12 cellular contexts compared by ENCODE assay signal in genomic region chr1:178973671-178974091, GRCh38. TPM values are rescaled to one million over a fixed set of nuclear protein-coding genes. Genes with fewer than 3 reads are reported as not detected.
DNase-seq lines count a peak whose midpoint lies in the region; ATAC-seq and TF ChIP-seq lines count a peak whose summit lies in the region.
"Had no signal": no experiment of that assay in that cellular context is flagged by ENCODE, and none has a peak within 500 bp of the region (broad histone marks: within the 10 kb centered on the region; RNA-seq: fewer than 3 reads in every experiment).

No MANE protein-coding gene starts in this region.

- no peak overlapping the region; the same call in 1 of the 2 replicates for H3K27ac Mint-ChIP-seq in WTC11
- H3K27ac Mint-ChIP-seq: activated naive CD8-positive, alpha-beta T cell treated with anti-CD3 and anti-CD28 coated beads for 36 hours had no signal

- peaks cover 20% of the 10 kb centered on the region for H3K36me3 Mint-ChIP-seq in WTC11

- peak in 7 of 8 donors; percentile 39 to 88 (median 72) for ATAC-seq in heart right ventricle
- peak; percentile 47 for ATAC-seq in HG03097 (IDR thresholded peaks at IDR 0.05; ENCODE audit: low FRiP score, unreplicated experiment)
- peak; percentile 46 for ATAC-seq in WTC11
- no peak for ATAC-seq in esophagus mucosa
- ATAC-seq: HCT116 had no signal

- no peak overlapping the region for H3K4me3 ChIP-seq in heart right ventricle

- peaks cover 0 to 43% (median 13%) of the 10 kb centered on the region in 11 donors for H3K9me3 ChIP-seq in heart right ventricle

- intact Hi-C loops in heart right ventricle (cut with DNase I): no loop called here
- intact Hi-C loops in cardiac septum (cut with DNase I): no loop called here

- peaks cover 40% of the 10 kb centered on the region for H3K9me3 Mint-ChIP-seq in WTC11

- POLR2A ChIA-PET in WTC11 (lab: Charles Lee): no interaction called here

- no peaks in the 10 kb centered on the region for H3K36me3 ChIP-seq in heart right ventricle

- CTCF ChIA-PET in WTC11 (lab: Charles Lee): interaction anchor here (2.1 kb wide), 1 partner anchor 29 kb away, joined by 16 read pairs; no protein-coding TSS in a partner anchor

- DNase-seq in heart right ventricle: peak in 1 of 2 donors; percentile 39
- no peak for DNase-seq in cardiac septum (ENCODE audit: low spot score)
- DNase-seq in WTC11 (ENCODE audit: low spot score): no peak
- no peak for DNase-seq in glomerular visceral epithelial cell (ENCODE audit: extremely low spot score)
- no peak for DNase-seq in OCI-M1 (lab: John Stamatoyannopoulos, UW)
- DNase-seq in DMS53 treated with DMSO at 0.1 percent for 48 hours (lab: John Stamatoyannopoulos, UW; ENCODE audit: unreplicated experiment): no peak
- DNase-seq: activated naive CD8-positive, alpha-beta T cell treated with anti-CD3 and anti-CD28 coated beads for 36 hours; kidney had no signal

- TF ChIP-seq CTCF in heart right ventricle (IDR thresholded peaks at IDR 0.05): no peak
- TF ChIP-seq CTCF in WTC11 (IDR thresholded peaks at IDR 0.05): no peak

- H3K4me3 Mint-ChIP-seq in WTC11: no peak overlapping the region
- H3K4me3 Mint-ChIP-seq: activated naive CD8-positive, alpha-beta T cell treated with anti-CD3 and anti-CD28 coated beads for 36 hours had no signal

- no peaks in the 10 kb centered on the region for H3K27me3 ChIP-seq in heart right ventricle

- peaks cover 14% of the 10 kb centered on the region for H3K4me1 Mint-ChIP-seq in WTC11

- H3K27ac ChIP-seq in heart right ventricle: no peak overlapping the region
- H3K27ac ChIP-seq: RWPE1 had no signal

- peaks cover 0 to 18% (median 11%) of the 10 kb centered on the region in 9 donors for H3K4me1 ChIP-seq in heart right ventricle

- no peaks in the 10 kb centered on the region; the same call in 1 of the 2 replicates for H3K27me3 Mint-ChIP-seq in WTC11 (ENCODE audit: low read depth)

- 31 to 67% methylated on average over 4 of the region's 4 CpGs for WGBS in heart right ventricle, 2 donors

TF ChIP-seq in WTC11, 78 proteins besides CTCF, POLR2A, EP300 and RAD21 (continues in another document):
- TF ChIP-seq RORB (CRISPR knock-in tag; IDR thresholded peaks at IDR 0.05) (no peak), USF1 (CRISPR knock-in tag; IDR thresholded peaks at IDR 0.05) (no peak), CBFB (CRISPR knock-in tag; IDR thresholded peaks at IDR 0.05; ENCODE audit: low read depth) (no peak), PRDM15 (CRISPR knock-in tag; IDR thresholded peaks at IDR 0.05) (no peak), NR3C1 (CRISPR knock-in tag; conservative IDR thresholded peaks at IDR 0.05; ENCODE audit: low read depth) (no peak), ESRRA (CRISPR knock-in tag; IDR thresholded peaks at IDR 0.05; ENCODE audit: borderline replicate concordance) (no peak), RELA (CRISPR knock-in tag; IDR thresholded peaks at IDR 0.05; ENCODE audit: borderline replicate concordance) (no peak), NFYB (CRISPR knock-in tag; conservative IDR thresholded peaks at IDR 0.05; ENCODE audit: low read depth) (no peak), IRF2 (CRISPR knock-in tag; IDR thresholded peaks at IDR 0.05; ENCODE audit: borderline replicate concordance, low read depth) (no peak), PRRX2 (CRISPR knock-in tag; IDR thresholded peaks at IDR 0.05) (no peak), GTF2I (CRISPR knock-in tag; conservative IDR thresholded peaks at IDR 0.05) (no peak), ZNF121 (CRISPR knock-in tag; IDR thresholded peaks at IDR 0.05) (no peak)
- TF ChIP-seq, protein P1, sequence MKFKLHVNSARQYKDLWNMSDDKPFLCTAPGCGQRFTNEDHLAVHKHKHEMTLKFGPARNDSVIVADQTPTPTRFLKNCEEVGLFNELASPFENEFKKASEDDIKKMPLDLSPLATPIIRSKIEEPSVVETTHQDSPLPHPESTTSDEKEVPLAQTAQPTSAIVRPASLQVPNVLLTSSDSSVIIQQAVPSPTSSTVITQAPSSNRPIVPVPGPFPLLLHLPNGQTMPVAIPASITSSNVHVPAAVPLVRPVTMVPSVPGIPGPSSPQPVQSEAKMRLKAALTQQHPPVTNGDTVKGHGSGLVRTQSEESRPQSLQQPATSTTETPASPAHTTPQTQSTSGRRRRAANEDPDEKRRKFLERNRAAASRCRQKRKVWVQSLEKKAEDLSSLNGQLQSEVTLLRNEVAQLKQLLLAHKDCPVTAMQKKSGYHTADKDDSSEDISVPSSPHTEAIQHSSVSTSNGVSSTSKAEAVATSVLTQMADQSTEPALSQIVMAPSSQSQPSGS (CRISPR knock-in tag; IDR thresholded peaks at IDR 0.05; ENCODE audit: borderline replicate concordance, low read depth): no peak
- TF ChIP-seq, protein P2, sequence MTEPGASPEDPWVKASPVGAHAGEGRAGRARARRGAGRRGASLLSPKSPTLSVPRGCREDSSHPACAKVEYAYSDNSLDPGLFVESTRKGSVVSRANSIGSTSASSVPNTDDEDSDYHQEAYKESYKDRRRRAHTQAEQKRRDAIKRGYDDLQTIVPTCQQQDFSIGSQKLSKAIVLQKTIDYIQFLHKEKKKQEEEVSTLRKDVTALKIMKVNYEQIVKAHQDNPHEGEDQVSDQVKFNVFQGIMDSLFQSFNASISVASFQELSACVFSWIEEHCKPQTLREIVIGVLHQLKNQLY (CRISPR knock-in tag; IDR thresholded peaks at IDR 0.05): no peak
- TF ChIP-seq, protein P3, sequence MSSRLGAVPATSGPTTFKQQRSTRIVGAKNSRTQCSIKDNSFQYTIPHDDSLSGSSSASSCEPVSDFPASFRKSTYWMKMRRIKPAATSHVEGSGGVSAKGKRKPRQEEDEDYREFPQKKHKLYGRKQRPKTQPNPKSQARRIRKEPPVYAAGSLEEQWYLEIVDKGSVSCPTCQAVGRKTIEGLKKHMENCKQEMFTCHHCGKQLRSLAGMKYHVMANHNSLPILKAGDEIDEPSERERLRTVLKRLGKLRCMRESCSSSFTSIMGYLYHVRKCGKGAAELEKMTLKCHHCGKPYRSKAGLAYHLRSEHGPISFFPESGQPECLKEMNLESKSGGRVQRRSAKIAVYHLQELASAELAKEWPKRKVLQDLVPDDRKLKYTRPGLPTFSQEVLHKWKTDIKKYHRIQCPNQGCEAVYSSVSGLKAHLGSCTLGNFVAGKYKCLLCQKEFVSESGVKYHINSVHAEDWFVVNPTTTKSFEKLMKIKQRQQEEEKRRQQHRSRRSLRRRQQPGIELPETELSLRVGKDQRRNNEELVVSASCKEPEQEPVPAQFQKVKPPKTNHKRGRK (CRISPR knock-in tag; IDR thresholded peaks at IDR 0.05; ENCODE audit: borderline replicate concordance): no peak
- TF ChIP-seq, protein P4, sequence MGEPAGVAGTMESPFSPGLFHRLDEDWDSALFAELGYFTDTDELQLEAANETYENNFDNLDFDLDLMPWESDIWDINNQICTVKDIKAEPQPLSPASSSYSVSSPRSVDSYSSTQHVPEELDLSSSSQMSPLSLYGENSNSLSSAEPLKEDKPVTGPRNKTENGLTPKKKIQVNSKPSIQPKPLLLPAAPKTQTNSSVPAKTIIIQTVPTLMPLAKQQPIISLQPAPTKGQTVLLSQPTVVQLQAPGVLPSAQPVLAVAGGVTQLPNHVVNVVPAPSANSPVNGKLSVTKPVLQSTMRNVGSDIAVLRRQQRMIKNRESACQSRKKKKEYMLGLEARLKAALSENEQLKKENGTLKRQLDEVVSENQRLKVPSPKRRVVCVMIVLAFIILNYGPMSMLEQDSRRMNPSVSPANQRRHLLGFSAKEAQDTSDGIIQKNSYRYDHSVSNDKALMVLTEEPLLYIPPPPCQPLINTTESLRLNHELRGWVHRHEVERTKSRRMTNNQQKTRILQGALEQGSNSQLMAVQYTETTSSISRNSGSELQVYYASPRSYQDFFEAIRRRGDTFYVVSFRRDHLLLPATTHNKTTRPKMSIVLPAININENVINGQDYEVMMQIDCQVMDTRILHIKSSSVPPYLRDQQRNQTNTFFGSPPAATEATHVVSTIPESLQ (CRISPR knock-in tag; IDR thresholded peaks at IDR 0.05): no peak

RNA-seq across cellular contexts. Expression of gene FAM20B, which starts 52.0 kb away (rescaled TPM):
- 10 to 100 TPM; 44.5 to 63.4 (median 51.1) TPM for total RNA-seq in heart right ventricle
- polyA plus RNA-seq in heart right ventricle: 10 to 100 TPM; 11.9 to 23.7 TPM
- 54.6 TPM for total RNA-seq in cardiac septum
- total RNA-seq in WTC11 (2021): 36.1 to 37.6 TPM (median 36.7 TPM) in 3 replicates
- 18.2 TPM for total RNA-seq in esophagus mucosa
